Comparison of ENCODE assay signal across 1 cellular context in the genomic region with DNA sequence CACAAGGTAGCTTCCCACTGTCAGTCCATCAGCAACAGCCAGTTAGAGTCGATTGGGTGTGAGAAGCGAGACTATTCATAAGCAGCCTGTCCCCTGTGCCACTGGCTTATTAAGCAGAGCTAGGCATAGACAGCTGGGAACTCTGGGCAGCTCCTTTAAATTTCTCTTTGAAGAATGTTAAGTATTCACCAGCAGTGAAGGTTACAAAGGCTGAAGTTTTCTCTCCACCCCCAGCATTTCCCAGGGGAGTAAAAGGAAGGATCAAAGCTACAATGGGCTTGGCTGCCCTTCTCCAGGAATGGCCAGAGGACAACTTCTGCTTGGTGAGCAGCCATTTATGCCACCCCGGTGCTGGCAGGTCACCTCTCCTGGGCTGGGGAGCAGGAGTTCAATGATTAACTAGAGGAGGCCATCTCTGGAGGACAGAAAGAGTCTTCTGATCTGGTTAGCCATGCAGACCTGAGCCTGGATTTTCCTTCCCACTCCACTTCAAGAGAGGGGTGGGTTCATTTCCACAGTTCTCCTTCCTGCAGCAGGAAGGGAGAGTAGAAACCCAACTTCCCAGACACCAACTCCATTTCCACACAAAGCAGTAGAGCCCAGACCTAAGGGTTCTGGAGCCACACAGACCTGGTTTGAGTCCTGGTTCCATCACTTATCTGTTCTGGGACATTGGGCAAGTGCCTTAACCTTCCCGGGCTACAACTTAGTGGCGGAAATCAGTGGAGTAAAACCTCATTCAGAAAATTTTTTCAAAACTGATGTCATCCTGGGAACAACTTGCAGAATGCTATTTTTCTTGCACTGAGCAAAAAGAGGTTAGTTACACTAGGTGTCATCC.
TF ChIP-seq lines count a peak whose summit lies in the region.

No MANE protein-coding gene starts in this region.

TF ChIP-seq in A549, 52 proteins besides CTCF, POLR2A, EP300 and RAD21:
- TF ChIP-seq HOXB13 (CRISPR knock-in tag; IDR thresholded peaks at IDR 0.05; ENCODE audit: low read depth): no peak
- TF ChIP-seq PHF8 (IDR thresholded peaks at IDR 0.05; ENCODE audit: borderline replicate concordance, low read depth): no peak
- TF ChIP-seq FOSL2 (IDR thresholded peaks at IDR 0.05): no peak
- TF ChIP-seq FOSL2 (CRISPR knock-in tag; IDR thresholded peaks at IDR 0.05): no peak
- TF ChIP-seq TFCP2L1 (CRISPR knock-in tag; IDR thresholded peaks at IDR 0.05): no peak
- TF ChIP-seq, protein P1, sequence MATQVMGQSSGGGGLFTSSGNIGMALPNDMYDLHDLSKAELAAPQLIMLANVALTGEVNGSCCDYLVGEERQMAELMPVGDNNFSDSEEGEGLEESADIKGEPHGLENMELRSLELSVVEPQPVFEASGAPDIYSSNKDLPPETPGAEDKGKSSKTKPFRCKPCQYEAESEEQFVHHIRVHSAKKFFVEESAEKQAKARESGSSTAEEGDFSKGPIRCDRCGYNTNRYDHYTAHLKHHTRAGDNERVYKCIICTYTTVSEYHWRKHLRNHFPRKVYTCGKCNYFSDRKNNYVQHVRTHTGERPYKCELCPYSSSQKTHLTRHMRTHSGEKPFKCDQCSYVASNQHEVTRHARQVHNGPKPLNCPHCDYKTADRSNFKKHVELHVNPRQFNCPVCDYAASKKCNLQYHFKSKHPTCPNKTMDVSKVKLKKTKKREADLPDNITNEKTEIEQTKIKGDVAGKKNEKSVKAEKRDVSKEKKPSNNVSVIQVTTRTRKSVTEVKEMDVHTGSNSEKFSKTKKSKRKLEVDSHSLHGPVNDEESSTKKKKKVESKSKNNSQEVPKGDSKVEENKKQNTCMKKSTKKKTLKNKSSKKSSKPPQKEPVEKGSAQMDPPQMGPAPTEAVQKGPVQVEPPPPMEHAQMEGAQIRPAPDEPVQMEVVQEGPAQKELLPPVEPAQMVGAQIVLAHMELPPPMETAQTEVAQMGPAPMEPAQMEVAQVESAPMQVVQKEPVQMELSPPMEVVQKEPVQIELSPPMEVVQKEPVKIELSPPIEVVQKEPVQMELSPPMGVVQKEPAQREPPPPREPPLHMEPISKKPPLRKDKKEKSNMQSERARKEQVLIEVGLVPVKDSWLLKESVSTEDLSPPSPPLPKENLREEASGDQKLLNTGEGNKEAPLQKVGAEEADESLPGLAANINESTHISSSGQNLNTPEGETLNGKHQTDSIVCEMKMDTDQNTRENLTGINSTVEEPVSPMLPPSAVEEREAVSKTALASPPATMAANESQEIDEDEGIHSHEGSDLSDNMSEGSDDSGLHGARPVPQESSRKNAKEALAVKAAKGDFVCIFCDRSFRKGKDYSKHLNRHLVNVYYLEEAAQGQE (IDR thresholded peaks at IDR 0.05): no peak
- TF ChIP-seq NR3C1 (IDR thresholded peaks at IDR 0.05): no peak
- TF ChIP-seq POLR2AphosphoS2 (conservative IDR thresholded peaks at IDR 0.05; ENCODE audit: low read length): no peak
- no peak for TF ChIP-seq SREBF2 (IDR thresholded peaks at IDR 0.05)
- no peak for TF ChIP-seq NFE2L2 (conservative IDR thresholded peaks at IDR 0.05; ENCODE audit: low read length)
- no peak for TF ChIP-seq MAZ (IDR thresholded peaks at IDR 0.05; ENCODE audit: borderline replicate concordance, low read depth, low read length)
- no peak for TF ChIP-seq BHLHE40 (IDR thresholded peaks at IDR 0.05; ENCODE audit: low read depth, low read length)
- no peak for TF ChIP-seq CBX2 (IDR thresholded peaks at IDR 0.05; ENCODE audit: borderline replicate concordance, low read depth)
- TF ChIP-seq, protein P2, sequence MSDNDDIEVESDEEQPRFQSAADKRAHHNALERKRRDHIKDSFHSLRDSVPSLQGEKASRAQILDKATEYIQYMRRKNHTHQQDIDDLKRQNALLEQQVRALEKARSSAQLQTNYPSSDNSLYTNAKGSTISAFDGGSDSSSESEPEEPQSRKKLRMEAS (IDR thresholded peaks at IDR 0.05): no peak
- no peak for TF ChIP-seq RFX5 (IDR thresholded peaks at IDR 0.05)
